In genomic region chr19:35549174-35549788, GRCh38 we compare ENCODE assay signal across 8 cellular contexts. TPM values are rescaled to one million over a fixed set of nuclear protein-coding genes. Genes with fewer than 3 reads are reported as not detected.
A peak's percentile ranks its signal among the peaks of the same experiment; 100 is the strongest.
DNase-seq lines count a peak whose midpoint lies in the region; ATAC-seq and TF ChIP-seq lines count a peak whose summit lies in the region.

No MANE protein-coding gene starts in this region.

- H3K36me3 Mint-ChIP-seq in activated T-cell treated with anti-CD3 and anti-CD28 coated beads, Interleukin-2, amount 50 U/mL, for 72 hours (ENCODE audit: insufficient read depth in 2 of 2) = peaks cover 5 to 7% of the 10 kb centered on the region in 2 donors

- no peaks in the 10 kb centered on the region for H3F3A ChIP-seq in DOHH2 (ENCODE audit: control insufficient read depth, insufficient read depth)

- peaks cover 37% of the 10 kb centered on the region for H3K4me1 Mint-ChIP-seq in activated T-cell treated with anti-CD3 and anti-CD28 coated beads, Interleukin-2, amount 50 U/mL, for 72 hours (ENCODE audit: low read depth)

- H3K9me3 Mint-ChIP-seq in activated T-cell treated with anti-CD3 and anti-CD28 coated beads, Interleukin-2, amount 50 U/mL, for 72 hours = no peaks in the 10 kb centered on the region

- H3K36me3 ChIP-seq in DOHH2 (ENCODE audit: control insufficient read depth, low read length) (peaks cover 19% of the 10 kb centered on the region), Karpas-422 (ENCODE audit: insufficient read depth, low read length) (no peaks in the 10 kb centered on the region), Peyer's patch (peaks cover 0 to 14% (median 0%) of the 10 kb centered on the region in 3 donors)

- H3K27me3 ChIP-seq in DOHH2 (ENCODE audit: control insufficient read depth, low read length) (no peaks in the 10 kb centered on the region), Karpas-422 (ENCODE audit: low read length) (no peaks in the 10 kb centered on the region), Peyer's patch (no peaks in the 10 kb centered on the region)

- no peak for ATAC-seq in activated T-cell treated with anti-CD3 and anti-CD28 coated beads, Interleukin-2, amount 50 U/mL, for 72 hours (replicated peaks in 1 of 2)
- ATAC-seq in GM21381 (IDR thresholded peaks at IDR 0.05; ENCODE audit: unreplicated experiment) = no peak

- DNase-seq in Karpas-422 (peak; percentile 90), Peyer's patch (peak in 2 of 3 donors; percentile 36 to 78), fibroblast of the aortic adventitia (ENCODE audit: low read depth) (peak; percentile 67), putamen (ENCODE audit: low spot score) (peak; percentile 47), posterior vena cava (ENCODE audit: low spot score) (no peak)
- DNase-seq in activated T-cell treated with anti-CD3 and anti-CD28 coated beads, Interleukin-2, amount 50 U/mL, for 72 hours = peak; percentile 65 to 69

- H3K4me3 ChIP-seq in DOHH2 (ENCODE audit: low read length) = no peak overlapping the region
- H3K4me3 ChIP-seq in Karpas-422 (ENCODE audit: low read length) = no peak overlapping the region
- H3K4me3 ChIP-seq in Peyer's patch = no peak overlapping the region
- H3K4me3 ChIP-seq in fibroblast of the aortic adventitia (ENCODE audit: low read depth, low read length) = no peak overlapping the region

- H3K4me1 ChIP-seq in DOHH2 (ENCODE audit: control insufficient read depth, low read length) (peaks cover 13% of the 10 kb centered on the region), Karpas-422 (ENCODE audit: low read length) (peaks cover 12% of the 10 kb centered on the region), Peyer's patch (peaks cover 0 to 21% (median 9%) of the 10 kb centered on the region in 4 donors)

- TF ChIP-seq CTCF in DOHH2 (IDR thresholded peaks at IDR 0.05; ENCODE audit: low read depth, low read length, poor library complexity, severe bottlenecking) (peak; percentile 93), Peyer's patch (IDR thresholded peaks at IDR 0.05) (peak; percentile 49 to 82 (median 68)), fibroblast of the aortic adventitia (IDR thresholded peaks at IDR 0.05; ENCODE audit: insufficient read depth, low read length) (peak; percentile 74)

- H3K9ac ChIP-seq in Karpas-422 (ENCODE audit: low read length) = no peak overlapping the region

- H3K27ac Mint-ChIP-seq in activated T-cell treated with anti-CD3 and anti-CD28 coated beads, Interleukin-2, amount 50 U/mL, for 72 hours = no peak overlapping the region

- H3K9me2 ChIP-seq in DOHH2 (replicated peaks; ENCODE audit: control insufficient read depth, low read length) (no peaks in the 10 kb centered on the region), Karpas-422 (replicated peaks; ENCODE audit: insufficient read depth, low read length) (no peaks in the 10 kb centered on the region)

- H2AFZ ChIP-seq in Karpas-422 (ENCODE audit: low read length) = no peak overlapping the region

- H3K4me2 ChIP-seq in DOHH2 (ENCODE audit: low read length) (no peak overlapping the region), Karpas-422 (ENCODE audit: low read depth, low read length, poor library complexity, severe bottlenecking) (no peak overlapping the region)

- H3K27me3 Mint-ChIP-seq in activated T-cell treated with anti-CD3 and anti-CD28 coated beads, Interleukin-2, amount 50 U/mL, for 72 hours (ENCODE audit: low read depth) = no peaks in the 10 kb centered on the region

- no peak for TF ChIP-seq POLR2A in Peyer's patch (IDR thresholded peaks at IDR 0.05)

- H4K20me1 ChIP-seq in DOHH2 (ENCODE audit: control insufficient read depth, insufficient read depth, low read depth, low read length) (peaks cover 2% of the 10 kb centered on the region; the same call in 1 of the 2 replicates), Karpas-422 (ENCODE audit: insufficient read depth, low read depth, low read length) (peaks cover 10% of the 10 kb centered on the region; the same call in 1 of the 2 replicates)

- H3K27ac ChIP-seq in DOHH2 (ENCODE audit: low read depth, low read length) = no peak overlapping the region
- H3K27ac ChIP-seq in Karpas-422 (ENCODE audit: low read length) = no peak overlapping the region
- H3K27ac ChIP-seq in Peyer's patch = no peak overlapping the region

- H3K79me2 ChIP-seq in DOHH2 (ENCODE audit: control insufficient read depth, low read length) = peaks cover 30% of the 10 kb centered on the region
- peaks cover 30% of the 10 kb centered on the region for H3K79me2 ChIP-seq in Karpas-422 (ENCODE audit: low read length)

- intact Hi-C loops in posterior vena cava (cut with DNase I) = no loop called here

- H3K4me3 Mint-ChIP-seq in activated T-cell treated with anti-CD3 and anti-CD28 coated beads, Interleukin-2, amount 50 U/mL, for 72 hours = no peak overlapping the region

- H3K9me3 ChIP-seq in DOHH2 (ENCODE audit: control insufficient read depth, insufficient read depth, low read length) (no peaks in the 10 kb centered on the region), Karpas-422 (ENCODE audit: low read length) (no peaks in the 10 kb centered on the region), Peyer's patch (no peaks in the 10 kb centered on the region)

RNA-seq across cellular contexts. Expression of gene TMEM147, which starts 3.9 kb away (rescaled TPM):
- total RNA-seq in Karpas-422 (2014; rRNA removed; shearing (Covaris generic); ENCODE audit: low replicate concordance) = 125 and 126 TPM in 2 replicates
- total RNA-seq in Peyer's patch = 10 to 100 TPM; 34.9 to 59.4 (median 50.9) TPM
- total RNA-seq in activated T-cell treated with anti-CD3 and anti-CD28 coated beads, Interleukin-2, amount 50 U/mL, for 72 hours = 10 to 100 TPM; 79.0 to 87.8 TPM
- 25.0 and 63.7 TPM in 2 replicates for total RNA-seq in fibroblast of the aortic adventitia (ENCODE audit: low replicate concordance)
- total RNA-seq in posterior vena cava = 10 to 100 TPM; 52.4 to 61.1 TPM

RNA-seq across cellular contexts. Expression of gene ATP4A, which starts 14.2 kb away (rescaled TPM):
- 0.37 and 0.40 TPM in 2 replicates for total RNA-seq in Karpas-422 (2014; rRNA removed; shearing (Covaris generic); ENCODE audit: low replicate concordance)
- not detected for total RNA-seq in Peyer's patch
- total RNA-seq in activated T-cell treated with anti-CD3 and anti-CD28 coated beads, Interleukin-2, amount 50 U/mL, for 72 hours = not detected
- total RNA-seq in fibroblast of the aortic adventitia (ENCODE audit: low replicate concordance) = not detected in 2 replicates
- not detected for total RNA-seq in posterior vena cava

RNA-seq across cellular contexts. Expression of gene GAPDHS, which starts 16.0 kb away (rescaled TPM):
- total RNA-seq in Karpas-422 (2014; rRNA removed; shearing (Covaris generic); ENCODE audit: low replicate concordance) = not detected in 2 replicates
- total RNA-seq in Peyer's patch = under 1 TPM in 1 of 4 donors, not detected in 3; 0.54 TPM
- not detected for total RNA-seq in activated T-cell treated with anti-CD3 and anti-CD28 coated beads, Interleukin-2, amount 50 U/mL, for 72 hours
- not detected in 2 replicates for total RNA-seq in fibroblast of the aortic adventitia (ENCODE audit: low replicate concordance)
- not detected for total RNA-seq in posterior vena cava

RNA-seq across cellular contexts. Expression of gene SBSN, which starts 21.2 kb away (rescaled TPM):
- total RNA-seq in Karpas-422 (2014; rRNA removed; shearing (Covaris generic); ENCODE audit: low replicate concordance) = 0.25 TPM in 1 of 2 replicates, not detected in the other
- 1 to 10 TPM in 1 of 4 donors, not detected in 3; 1.0 TPM for total RNA-seq in Peyer's patch
- total RNA-seq in activated T-cell treated with anti-CD3 and anti-CD28 coated beads, Interleukin-2, amount 50 U/mL, for 72 hours = under 1 TPM in 1 of 2 donors, not detected in 1; 0.21 TPM
- total RNA-seq in fibroblast of the aortic adventitia (ENCODE audit: low replicate concordance) = 4.1 and 13.2 TPM in 2 replicates
- total RNA-seq in posterior vena cava = not detected

RNA-seq across cellular contexts. Expression of gene DMKN, which starts 35.8 kb away (rescaled TPM):
- 5.0 and 9.3 TPM in 2 replicates for total RNA-seq in Karpas-422 (2014; rRNA removed; shearing (Covaris generic); ENCODE audit: low replicate concordance)
- total RNA-seq in Peyer's patch (10 to 100 TPM in 2 of 4 donors, 1 to 10 TPM in 1, not detected in 1; 1.9 to 29.7 (median 10.7) TPM), fibroblast of the aortic adventitia (ENCODE audit: low replicate concordance) (11.4 and 63.0 TPM in 2 replicates), posterior vena cava (1 to 10 TPM; 2.1 to 2.2 TPM)
- total RNA-seq in activated T-cell treated with anti-CD3 and anti-CD28 coated beads, Interleukin-2, amount 50 U/mL, for 72 hours = 1 to 10 TPM; 3.7 to 7.5 TPM
